8 cellular contexts compared by ENCODE assay signal in genomic region chr2:12456293-12457151, GRCh38.
DNase-seq lines count a peak whose midpoint lies in the region; ATAC-seq, FAIRE-seq and TF ChIP-seq lines count a peak whose summit lies in the region.

No MANE protein-coding gene starts in this region.

- CTCF ChIA-PET in CD8-positive, alpha-beta memory T cell (lab: Charles Lee) = interaction anchor here (0.9 kb wide), 3 partner anchors 47 to 260 kb away, joined by 3 to 5 read pairs (median 3); partner anchors contain the start of gene TRIB2

- DNase-seq in CD8-positive, alpha-beta memory T cell = peak; percentile 17 to 72 (median 36)
- peak; percentile 86 for DNase-seq in HS-27A (ENCODE audit: low read depth)
- DNase-seq in astrocyte (ENCODE audit: low read depth) = peak; percentile 98
- peak; percentile 75 for DNase-seq in stimulated activated CD4-positive, alpha-beta T cell treated with anti-CD3 and anti-CD28 coated beads, Interleukin-1b, Interleukin-23, amount 100 ng/mL, for 48 hours
- DNase-seq in RCC 7860 (ENCODE audit: low spot score) = no peak

- peak overlapping the region; percentile 79 for H3K4me2 ChIP-seq in astrocyte (ENCODE audit: low read length)

- H2AFZ ChIP-seq in astrocyte (ENCODE audit: low read depth, low read length) = no peak overlapping the region

- H3K9ac ChIP-seq in astrocyte (ENCODE audit: low read length) = no peak overlapping the region

- H3K27ac Mint-ChIP-seq in CD8-positive, alpha-beta memory T cell = peak overlapping the region; percentile 80 to 98 (median 94)
- peak overlapping the region; percentile 93 for H3K27ac Mint-ChIP-seq in T-helper 1 cell treated with Interleukin-12 subunit alpha and Interleukin-12 subunit beta and Interleukin-4 antibody, amounts not matched to agents 30 μg/mL and 1 μg/mL, for 36 hours
- H3K27ac Mint-ChIP-seq in astrocyte (ENCODE audit: unreplicated experiment) = peak overlapping the region; percentile 53

- no peaks in the 10 kb centered on the region for H3K27me3 ChIP-seq in CD8-positive, alpha-beta memory T cell (ENCODE audit: insufficient read depth, low read length, poor library complexity, severe bottlenecking)
- H3K27me3 ChIP-seq in astrocyte (ENCODE audit: insufficient read depth, low read length) = no peaks in the 10 kb centered on the region

- peak overlapping the region; percentile 61 for H3K4me3 ChIP-seq in CD8-positive, alpha-beta memory T cell (ENCODE audit: low read length)
- H3K4me3 ChIP-seq in astrocyte (ENCODE audit: insufficient read depth, low read depth, low read length) = peak overlapping the region; percentile 25

- POLR2A ChIA-PET in CD8-positive, alpha-beta memory T cell (lab: Charles Lee) = interaction anchor here (0.5 to 1.0 kb wide), 3 partner anchors 37 to 296 kb away, joined by 3 to 8 read pairs (median 3); partner anchors contain the start of gene TRIB2

- H3K9me3 Mint-ChIP-seq in CD8-positive, alpha-beta memory T cell = no peaks in the 10 kb centered on the region
- H3K9me3 Mint-ChIP-seq in T-helper 1 cell treated with Interleukin-12 subunit alpha and Interleukin-12 subunit beta and Interleukin-4 antibody, amounts not matched to agents 30 μg/mL and 1 μg/mL, for 36 hours = peaks cover 9% of the 10 kb centered on the region
- no peaks in the 10 kb centered on the region for H3K9me3 Mint-ChIP-seq in astrocyte (ENCODE audit: unreplicated experiment)

- no peaks in the 10 kb centered on the region for H4K20me1 ChIP-seq in astrocyte (ENCODE audit: insufficient read depth, low read length)

- H3K9me3 ChIP-seq in CD8-positive, alpha-beta memory T cell (ENCODE audit: low read length) = no peaks in the 10 kb centered on the region
- no peaks in the 10 kb centered on the region for H3K9me3 ChIP-seq in astrocyte (ENCODE audit: insufficient read depth, low read depth, low read length)

- FAIRE-seq in astrocyte (lab: Jason Lieb, UNC) (no peak), islet of Langerhans (lab: Jason Lieb, UNC) (peak; percentile 90), RCC 7860 (lab: Jason Lieb, UNC) (no peak)

- ATAC-seq in GM21367 (IDR thresholded peaks at IDR 0.05; ENCODE audit: unreplicated experiment) = peak; percentile 97

- no peak for TF ChIP-seq CTCF in astrocyte (IDR thresholded peaks at IDR 0.05; ENCODE audit: insufficient read depth, low read depth, low read length)

- no peaks in the 10 kb centered on the region for H3K36me3 Mint-ChIP-seq in CD8-positive, alpha-beta memory T cell
- peaks cover 10% of the 10 kb centered on the region for H3K36me3 Mint-ChIP-seq in T-helper 1 cell treated with Interleukin-12 subunit alpha and Interleukin-12 subunit beta and Interleukin-4 antibody, amounts not matched to agents 30 μg/mL and 1 μg/mL, for 36 hours (ENCODE audit: low read depth)
- no peaks in the 10 kb centered on the region for H3K36me3 Mint-ChIP-seq in astrocyte (ENCODE audit: low read depth, unreplicated experiment)

- peaks cover 31 to 46% (median 43%) of the 10 kb centered on the region in 3 donors for H3K4me1 Mint-ChIP-seq in CD8-positive, alpha-beta memory T cell
- peaks cover 28% of the 10 kb centered on the region for H3K4me1 Mint-ChIP-seq in T-helper 1 cell treated with Interleukin-12 subunit alpha and Interleukin-12 subunit beta and Interleukin-4 antibody, amounts not matched to agents 30 μg/mL and 1 μg/mL, for 36 hours (ENCODE audit: low read depth)
- peaks cover 16% of the 10 kb centered on the region for H3K4me1 Mint-ChIP-seq in astrocyte (ENCODE audit: low read depth, unreplicated experiment)

- H3K79me2 ChIP-seq in astrocyte (ENCODE audit: insufficient read depth, low read length) = no peaks in the 10 kb centered on the region

- H3K4me1 ChIP-seq in CD8-positive, alpha-beta memory T cell (ENCODE audit: insufficient read depth, low read length) = peaks cover 22% of the 10 kb centered on the region
- H3K4me1 ChIP-seq in astrocyte (ENCODE audit: insufficient read depth, low read length) = peaks cover 4% of the 10 kb centered on the region

- H3K36me3 ChIP-seq in CD8-positive, alpha-beta memory T cell (ENCODE audit: insufficient read depth, low read length) = no peaks in the 10 kb centered on the region
- H3K36me3 ChIP-seq in astrocyte (ENCODE audit: insufficient read depth, low read length) = no peaks in the 10 kb centered on the region

- H3K27ac ChIP-seq in CD8-positive, alpha-beta memory T cell (ENCODE audit: low read depth, low read length) = peak overlapping the region; percentile 65
- no peak overlapping the region for H3K27ac ChIP-seq in astrocyte (ENCODE audit: low read depth, low read length)

- H3K4me3 Mint-ChIP-seq in CD8-positive, alpha-beta memory T cell = peak overlapping the region; percentile 78 to 92 (median 86)
- H3K4me3 Mint-ChIP-seq in T-helper 1 cell treated with Interleukin-12 subunit alpha and Interleukin-12 subunit beta and Interleukin-4 antibody, amounts not matched to agents 30 μg/mL and 1 μg/mL, for 36 hours = peak overlapping the region; percentile 69
- no peak overlapping the region for H3K4me3 Mint-ChIP-seq in astrocyte (ENCODE audit: unreplicated experiment)

- no peaks in the 10 kb centered on the region for H3K27me3 Mint-ChIP-seq in CD8-positive, alpha-beta memory T cell
- no peaks in the 10 kb centered on the region for H3K27me3 Mint-ChIP-seq in T-helper 1 cell treated with Interleukin-12 subunit alpha and Interleukin-12 subunit beta and Interleukin-4 antibody, amounts not matched to agents 30 μg/mL and 1 μg/mL, for 36 hours (ENCODE audit: low read depth)
- H3K27me3 Mint-ChIP-seq in astrocyte (ENCODE audit: low read depth, unreplicated experiment) = no peaks in the 10 kb centered on the region
